1 cellular context compared by ENCODE assay signal in genomic region chr18:3623769-3624545, GRCh38.
TF ChIP-seq lines count a peak whose summit lies in the region.

No MANE protein-coding gene starts in this region.

TF ChIP-seq in K562, 482 proteins besides CTCF, POLR2A, EP300 and RAD21 (continued from another document and continues in another):
- TF ChIP-seq RNF219 (CRISPR knock-in tag; IDR thresholded peaks at IDR 0.05) (0 out of 2 replicates have a peak, but pooled peaks have one; percentile 5), ZNF146 (CRISPR knock-in tag; IDR thresholded peaks at IDR 0.05; ENCODE audit: unreplicated experiment) (no peak), ZNF707 (CRISPR knock-in tag; conservative IDR thresholded peaks at IDR 0.05) (peak; percentile 69; the same call in 1 of the 2 replicates), KLF13 (tag; IDR thresholded peaks at IDR 0.05; ENCODE audit: borderline replicate concordance, low read depth) (peak; percentile 92), KDM1A (IDR thresholded peaks at IDR 0.05) (no peak), USF2 (CRISPR knock-in tag; IDR thresholded peaks at IDR 0.05) (no peak), TARDBP (IDR thresholded peaks at IDR 0.05) (no peak), KDM4B (IDR thresholded peaks at IDR 0.05; ENCODE audit: borderline replicate concordance in 2 of 2, low read depth in 1 of 2) (peak in 1 of 2 experiments; percentile 86; a peak in 1 of 4 replicates), EGR1 (conservative IDR thresholded peaks at IDR 0.05) (no peak), ZNF449 (CRISPR knock-in tag; IDR thresholded peaks at IDR 0.05) (peak; percentile 89), PPARD (CRISPR knock-in tag; IDR thresholded peaks at IDR 0.05) (no peak), C11orf30 (IDR thresholded peaks at IDR 0.05; ENCODE audit: low read depth) (no peak), MCM2 (IDR thresholded peaks at IDR 0.05; ENCODE audit: low read depth) (no peak), ZNF76 (CRISPR knock-in tag; IDR thresholded peaks at IDR 0.05; ENCODE audit: borderline replicate concordance) (peak; percentile 95), SMARCA4 (IDR thresholded peaks at IDR 0.05) (no peak; the same call in 1 of the 2 replicates), CBFA2T2 (conservative IDR thresholded peaks at IDR 0.05) (no peak), HDAC1 (IDR thresholded peaks at IDR 0.05) (peak in 1 of 2 experiments; percentile 7; a peak in 1 of 4 replicates), BRCA1 (IDR thresholded peaks at IDR 0.05) (no peak), BRCA1 (CRISPR knock-in tag; IDR thresholded peaks at IDR 0.05) (no peak), HMG20B (CRISPR knock-in tag; IDR thresholded peaks at IDR 0.05) (peak; percentile 17; the same call in 1 of the 2 replicates), DEAF1 (CRISPR knock-in tag; IDR thresholded peaks at IDR 0.05) (peak; percentile 32; the same call in 1 of the 2 replicates), HNRNPLL (IDR thresholded peaks at IDR 0.05; ENCODE audit: low read depth, low read length, poor library complexity, severe bottlenecking) (peak; percentile 63), WHSC1 (IDR thresholded peaks at IDR 0.05; ENCODE audit: low read length) (no peak), MBD2 (IDR thresholded peaks at IDR 0.05; ENCODE audit: borderline replicate concordance, low read depth) (no peak), BMI1 (IDR thresholded peaks at IDR 0.05; ENCODE audit: low read length) (no peak), ZNF740 (CRISPR knock-in tag; IDR thresholded peaks at IDR 0.05) (no peak), ZNF740 (tag; IDR thresholded peaks at IDR 0.05) (peak in 1 of 2 experiments; percentile 74; a peak in 1 of 4 replicates), PTTG1 (tag; IDR thresholded peaks at IDR 0.05; ENCODE audit: low read depth) (peak; percentile 9; the same call in 1 of the 2 replicates), ELF4 (CRISPR knock-in tag; IDR thresholded peaks at IDR 0.05) (peak; percentile 85), HDAC8 (tag; IDR thresholded peaks at IDR 0.05) (peak; percentile 94), GATAD2A (IDR thresholded peaks at IDR 0.05) (no peak), ZNF551 (CRISPR knock-in tag; IDR thresholded peaks at IDR 0.05) (no peak), NFIX (CRISPR knock-in tag; IDR thresholded peaks at IDR 0.05; ENCODE audit: low read depth) (no peak), PRPF4 (IDR thresholded peaks at IDR 0.05; ENCODE audit: insufficient read depth, low read depth, low read length, poor library complexity, severe bottlenecking) (no peak), DIDO1 (tag; IDR thresholded peaks at IDR 0.05; ENCODE audit: low read depth) (peak; percentile 30; the same call in 1 of the 2 replicates), MYNN (IDR thresholded peaks at IDR 0.05) (no peak), MYNN (CRISPR knock-in tag; IDR thresholded peaks at IDR 0.05) (no peak), FOXJ2 (tag; IDR thresholded peaks at IDR 0.05) (peak; percentile 51; the same call in 1 of the 2 replicates), RBM34 (IDR thresholded peaks at IDR 0.05; ENCODE audit: borderline replicate concordance, insufficient read depth, low read length) (no peak), TRIM24 (IDR thresholded peaks at IDR 0.05) (peak in 1 of 2 experiments; percentile 81; a peak in 3 of 4 replicates), U2AF1 (optimal IDR thresholded peaks at IDR 0.05; ENCODE audit: low read depth, low read length) (no peak), HSF4 (CRISPR knock-in tag; IDR thresholded peaks at IDR 0.05; ENCODE audit: borderline replicate concordance) (peak; percentile 75; the same call in 1 of the 2 replicates), ZNF3 (CRISPR knock-in tag; IDR thresholded peaks at IDR 0.05) (no peak), ZNF212 (CRISPR knock-in tag; IDR thresholded peaks at IDR 0.05) (peak; percentile 82; the same call in 1 of the 2 replicates), BRD4 (IDR thresholded peaks at IDR 0.05) (peak; percentile 52), EP400 (IDR thresholded peaks at IDR 0.05) (no peak), ZNF274 (IDR thresholded peaks at IDR 0.05; ENCODE audit: borderline replicate concordance, low read depth, low read length) (no peak), PHF21A (IDR thresholded peaks at IDR 0.05; ENCODE audit: borderline replicate concordance, low read depth) (no peak), POU5F1 (IDR thresholded peaks at IDR 0.05; ENCODE audit: borderline replicate concordance, low read depth, low read length, partially characterized antibody) (no peak), SMC3 (conservative IDR thresholded peaks at IDR 0.05; ENCODE audit: insufficient read depth, low read depth, low read length) (0 out of 2 replicates have a peak, but pooled peaks have one; percentile 2), GATAD2B (IDR thresholded peaks at IDR 0.05; ENCODE audit: borderline replicate concordance) (no peak), RUNX1 (IDR thresholded peaks at IDR 0.05; ENCODE audit: low read depth) (no peak), SREBF1 (IDR thresholded peaks at IDR 0.05; ENCODE audit: borderline replicate concordance, low read depth, low read length) (no peak), HEY1 (CRISPR knock-in tag; IDR thresholded peaks at IDR 0.05; ENCODE audit: borderline replicate concordance) (0 out of 2 replicates have a peak, but pooled peaks have one; percentile 5), ZMIZ1 (IDR thresholded peaks at IDR 0.05; ENCODE audit: low read depth in 2 of 2, low read length in 2 of 2) (peak in 1 of 2 experiments; percentile 65; a peak in 2 of 4 replicates), HDGF (IDR thresholded peaks at IDR 0.05) (no peak), NUFIP1 (IDR thresholded peaks at IDR 0.05; ENCODE audit: partially characterized antibody) (no peak), HNRNPH1 (optimal IDR thresholded peaks at IDR 0.05; ENCODE audit: low read depth, low read length) (no peak), ASH1L (IDR thresholded peaks at IDR 0.05; ENCODE audit: borderline replicate concordance, low read depth, partially characterized antibody) (no peak), NCOA2 (IDR thresholded peaks at IDR 0.05; ENCODE audit: partially characterized antibody in 2 of 2) (no peak), ZNF431 (CRISPR knock-in tag; IDR thresholded peaks at IDR 0.05) (no peak), MXI1 (IDR thresholded peaks at IDR 0.05; ENCODE audit: low read depth, low read length) (peak; percentile 59; the same call in 1 of the 2 replicates), POLR3A (IDR thresholded peaks at IDR 0.05; ENCODE audit: borderline replicate concordance, extremely low read depth, insufficient read depth, insufficient read length) (no peak), TEAD4 (IDR thresholded peaks at IDR 0.05; ENCODE audit: low read length) (peak; percentile 82), TEAD4 (CRISPR knock-in tag; IDR thresholded peaks at IDR 0.05; ENCODE audit: borderline replicate concordance) (peak; percentile 9; the same call in 1 of the 2 replicates), ZNF347 (CRISPR knock-in tag; IDR thresholded peaks at IDR 0.05; ENCODE audit: low read depth) (no peak), POLR2G (IDR thresholded peaks at IDR 0.05; ENCODE audit: low read depth, low read length) (peak; percentile 95), GTF2A2 (tag; IDR thresholded peaks at IDR 0.05) (no peak), LEF1 (IDR thresholded peaks at IDR 0.05) (no peak), NEUROD1 (IDR thresholded peaks at IDR 0.05; ENCODE audit: borderline replicate concordance, low read depth, low read length, partially characterized antibody) (peak; percentile 81), LCOR (CRISPR knock-in tag; IDR thresholded peaks at IDR 0.05) (no peak), NFXL1 (CRISPR knock-in tag; IDR thresholded peaks at IDR 0.05) (no peak; the same call in none of the 2 replicates), NBN (IDR thresholded peaks at IDR 0.05; ENCODE audit: low read depth) (no peak; the same call in 1 of the 2 replicates), CHCHD3 (CRISPR knock-in tag; IDR thresholded peaks at IDR 0.05) (peak; percentile 78; the same call in 1 of the 2 replicates), MED1 (CRISPR knock-in tag; IDR thresholded peaks at IDR 0.05; ENCODE audit: borderline replicate concordance) (no peak)
